12 cellular contexts compared by ENCODE assay signal in the genomic region with DNA sequence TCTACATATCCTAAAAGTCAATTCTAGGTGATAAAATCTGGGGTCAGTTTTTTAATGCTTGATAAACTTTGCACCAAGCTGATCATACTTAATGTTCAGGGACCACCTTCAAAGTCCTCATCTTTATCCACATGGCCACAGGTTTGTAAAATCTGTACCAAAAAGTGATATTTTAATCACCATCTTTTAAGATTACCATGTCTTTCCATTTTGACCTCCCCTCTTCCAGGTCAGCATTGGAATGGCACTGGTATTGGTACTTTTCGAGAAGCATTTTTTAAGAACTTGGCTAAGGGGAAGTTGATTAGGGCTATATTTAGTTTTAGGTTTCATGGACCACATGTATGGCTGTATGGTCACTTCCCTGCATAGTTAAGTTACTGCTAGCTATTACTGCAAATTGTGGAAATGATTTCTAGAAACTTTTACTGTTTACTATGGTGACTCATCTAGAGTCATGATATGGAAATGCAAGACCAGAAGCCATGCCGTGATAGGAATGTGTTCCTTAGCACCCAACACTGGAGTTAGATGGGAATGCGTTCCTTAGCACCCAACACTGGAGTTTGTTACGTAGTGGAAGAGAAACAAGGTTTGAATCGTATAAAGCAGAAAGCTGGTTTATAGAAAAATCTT. TPM values are rescaled to one million over a fixed set of nuclear protein-coding genes. Genes with fewer than 3 reads are reported as not detected.
DNase-seq lines count a peak whose midpoint lies in the region; ATAC-seq and TF ChIP-seq lines count a peak whose summit lies in the region.
"Had no signal": no experiment of that assay in that cellular context is flagged by ENCODE, and none has a peak within 500 bp of the region (broad histone marks: within the 10 kb centered on the region; RNA-seq: fewer than 3 reads in every experiment).

No MANE protein-coding gene starts in this region.

- peaks cover 51% of the 10 kb centered on the region for H3K27me3 ChIP-seq in HAP-1 (ENCODE audit: low read depth)

- peak; percentile 64 for ATAC-seq in left colon
- no peak for ATAC-seq in GM18868 (IDR thresholded peaks at IDR 0.05; ENCODE audit: unreplicated experiment)
- ATAC-seq: activated T-cell treated with anti-CD3 and anti-CD28 coated beads, Interleukin-2, amount 50 U/mL, for 72 hours; natural killer cell treated with Interleukin-12 subunit alpha and Interleukin-12 subunit beta and Interleukin-15 and Interleukin-18, amount 100 ng/mL, for 72 hours had no signal

- in situ Hi-C loops in astrocyte of the spinal cord (cut with HindIII; ENCODE audit: low sequenced_read_pairs) (no loop called here), HAP-1 (cut with MboI; ENCODE audit: low sequenced_read_pairs) (loop anchor here (25.0 kb wide), 1 partner anchor 397 kb away; no protein-coding TSS in a partner anchor)

- no peaks in the 10 kb centered on the region for H3K9me3 ChIP-seq in HAP-1

- DNase-seq in AG10803 (ENCODE audit: low read depth) (peak; percentile 66), LoVo (ENCODE audit: low spot score) (peak; percentile 77), astrocyte of the spinal cord (ENCODE audit: low read depth, low spot score) (peak; percentile 87), left colon (no peak), HAP-1 (ENCODE audit: low spot score in 2 of 2) (no peak), DMS153 (lab: John Stamatoyannopoulos, UW) (no peak), GOT3 (lab: John Stamatoyannopoulos, UW) (no peak)
- DNase-seq: activated T-cell treated with anti-CD3 and anti-CD28 coated beads, Interleukin-2, amount 50 U/mL, for 72 hours; COR-L47; cortex of kidney had no signal

- H3K4me3 ChIP-seq in AG10803 (ENCODE audit: low read length) (no peak overlapping the region), astrocyte of the spinal cord (ENCODE audit: low read depth, low read length) (no peak overlapping the region), HAP-1 (no peak overlapping the region)

- no peaks in the 10 kb centered on the region for H3K36me3 ChIP-seq in HAP-1 (replicated peaks)

- H3K4me1 ChIP-seq in HAP-1, result no peaks in the 10 kb centered on the region

- TF ChIP-seq CTCF in AG10803 (conservative IDR thresholded peaks at IDR 0.05; ENCODE audit: low read length) (no peak), astrocyte of the spinal cord (IDR thresholded peaks at IDR 0.05; ENCODE audit: low read depth, low read length) (no peak)

- intact Hi-C loops in left colon (cut with DNase I, micrococcal nuclease), result loop anchor here in 1 of 2 donors (10.0 kb wide), 2 partner anchors 154 to 244 kb away; no protein-coding TSS in a partner anchor

RNA-seq across cellular contexts. Expression of gene ABLIM1, which starts 50.8 kb away (rescaled TPM):
- 100 to 1,000 TPM; 107 to 118 TPM for total RNA-seq in left colon

Comparison
In these comparisons a context has a peak if more than half of its experiments do, and no peak if none do; other contexts are left out.
1. DNase-seq: peak in AG10803 (single experiment), LoVo (single experiment) and astrocyte of the spinal cord (single experiment); none in left colon (0 of 2), HAP-1 (0 of 2), DMS153 (single experiment) and GOT3 (single experiment).